In genomic region chr10:67884842-67885680, GRCh38 we compare ENCODE assay signal across 8 cellular contexts. TPM values are rescaled to one million over a fixed set of nuclear protein-coding genes. Genes with fewer than 3 reads are reported as not detected.
DNase-seq lines count a peak whose midpoint lies in the region; ATAC-seq, FAIRE-seq and TF ChIP-seq lines count a peak whose summit lies in the region.

No MANE protein-coding gene starts in this region.

- H3K9me3 Mint-ChIP-seq in T-helper 2 cell treated with Interferon-gamma antibody and Interleukin-4, amounts not matched to agents 5 μg/mL and 100 μg/mL, for 36 hours: no peaks in the 10 kb centered on the region

- peaks cover 29% of the 10 kb centered on the region for H3K4me1 Mint-ChIP-seq in T-helper 2 cell treated with Interferon-gamma antibody and Interleukin-4, amounts not matched to agents 5 μg/mL and 100 μg/mL, for 36 hours (ENCODE audit: low read depth)

- peak; percentile 66 for DNase-seq in GM12891 (ENCODE audit: insufficient read length, low spot score)
- peak; percentile 64 for DNase-seq in NCI-H1105 (lab: John Stamatoyannopoulos, UW)
- DNase-seq in T-helper 2 cell treated with Interferon-gamma antibody and Interleukin-4, amounts not matched to agents 5 μg/mL and 100 μg/mL, for 36 hours (ENCODE audit: low spot score): peak; percentile 82
- peak; percentile 76 for DNase-seq in right atrium auricular region (ENCODE audit: low spot score)
- peak; percentile 83 to 91 for DNase-seq in psoas muscle
- peak; percentile 85 for DNase-seq in ureter (ENCODE audit: low spot score)

- peak; percentile 42; the same call in 1 of the 2 replicates for TF ChIP-seq POLR2A in GM12891 (IDR thresholded peaks at IDR 0.05; ENCODE audit: low read depth, low read length)

- ATAC-seq in HG02759 (IDR thresholded peaks at IDR 0.05; ENCODE audit: unreplicated experiment) (peak; percentile 63), psoas muscle (peak; percentile 64 to 75 (median 73))

- peak overlapping the region; percentile 76 for H3K27ac ChIP-seq in angular gyrus (ENCODE audit: low read depth, low read length)
- peak overlapping the region; percentile 89 to 94 for H3K27ac ChIP-seq in right atrium auricular region
- peak overlapping the region; percentile 95 for H3K27ac ChIP-seq in psoas muscle

- H3K9me3 ChIP-seq in right atrium auricular region (no peaks in the 10 kb centered on the region), psoas muscle (no peaks in the 10 kb centered on the region)

- peaks cover 3% of the 10 kb centered on the region for H3K27me3 Mint-ChIP-seq in T-helper 2 cell treated with Interferon-gamma antibody and Interleukin-4, amounts not matched to agents 5 μg/mL and 100 μg/mL, for 36 hours (ENCODE audit: low read depth)

- H3K4me3 ChIP-seq in right atrium auricular region (peak overlapping the region; percentile 77 to 82), psoas muscle (peak overlapping the region; percentile 88)

- no peak for TF ChIP-seq CTCF in right atrium auricular region (IDR thresholded peaks at IDR 0.05)
- TF ChIP-seq CTCF in psoas muscle (IDR thresholded peaks at IDR 0.05): no peak

- H3K36me3 Mint-ChIP-seq in T-helper 2 cell treated with Interferon-gamma antibody and Interleukin-4, amounts not matched to agents 5 μg/mL and 100 μg/mL, for 36 hours (ENCODE audit: low read depth): peaks cover 33% of the 10 kb centered on the region

- peak overlapping the region; percentile 95 for H3K27ac Mint-ChIP-seq in T-helper 2 cell treated with Interferon-gamma antibody and Interleukin-4, amounts not matched to agents 5 μg/mL and 100 μg/mL, for 36 hours

- H3K36me3 ChIP-seq in right atrium auricular region: peaks cover 26% of the 10 kb centered on the region
- peaks cover 4 to 35% of the 10 kb centered on the region in 2 donors for H3K36me3 ChIP-seq in psoas muscle (ENCODE audit: insufficient read depth in 1 of 2, low read depth in 1 of 2)

- WGBS in psoas muscle, 3 donors: 0 to 1% (median 0%) methylated on average over 55 to 73 of the region's 73 CpGs

- H3K4me3 Mint-ChIP-seq in T-helper 2 cell treated with Interferon-gamma antibody and Interleukin-4, amounts not matched to agents 5 μg/mL and 100 μg/mL, for 36 hours: peak overlapping the region; percentile 94

- intact Hi-C loops in psoas muscle (cut with DNase I): loop anchor here in 1 of 2 donors (5.0 kb wide), 1 partner anchor 187 kb away; no protein-coding TSS in a partner anchor

- no peaks in the 10 kb centered on the region for H3K27me3 ChIP-seq in right atrium auricular region
- no peaks in the 10 kb centered on the region for H3K27me3 ChIP-seq in psoas muscle (ENCODE audit: insufficient read depth in 3 of 3, low read length in 2 of 3)

- peak; percentile 26 for FAIRE-seq in GM12891 (lab: Jason Lieb, UNC)

- H3K4me1 ChIP-seq in right atrium auricular region: peaks cover 0 to 19% of the 10 kb centered on the region in 2 donors
- peaks cover 19% of the 10 kb centered on the region for H3K4me1 ChIP-seq in psoas muscle

TF ChIP-seq in GM12891, 5 proteins besides CTCF, POLR2A, EP300 and RAD21:
- TF ChIP-seq PAX5 (IDR thresholded peaks at IDR 0.05; ENCODE audit: insufficient read depth, low read length, severe bottlenecking) (no peak), POLR2AphosphoS5 (IDR thresholded peaks at IDR 0.05; ENCODE audit: low read depth, low read length) (no peak), POU2F2 (IDR thresholded peaks at IDR 0.05; ENCODE audit: low read depth, low read length) (no peak), SPI1 (IDR thresholded peaks at IDR 0.05; ENCODE audit: low read depth, low read length) (no peak), TAF1 (IDR thresholded peaks at IDR 0.05; ENCODE audit: low read depth, low read length) (no peak)
TF ChIP-seq in GM12891: peak in this region for 0.

RNA-seq across cellular contexts. Expression of gene SIRT1, which starts 0.6 kb away (rescaled TPM):
- 5.1 TPM for polyA plus RNA-seq in GM12891 (2012; ENCODE audit: low read depth, missing spikeins)
- total RNA-seq in right atrium auricular region (10 to 100 TPM; 10.4 to 12.1 TPM), psoas muscle (10 to 100 TPM; 14.7 to 24.3 (median 18.6) TPM), ureter (23.5 TPM)
- 10 to 100 TPM in 2 of 3 donors, 1 to 10 TPM in 1; 7.8 to 21.4 (median 16.1) TPM for polyA plus RNA-seq in psoas muscle

RNA-seq across cellular contexts. Expression of gene DNAJC12, which starts 47.1 kb away (rescaled TPM):
- 1.5 TPM for polyA plus RNA-seq in GM12891 (2012; ENCODE audit: low read depth, missing spikeins)
- 1 to 10 TPM; 2.6 to 6.0 TPM for total RNA-seq in right atrium auricular region
- 1 to 10 TPM; 5.8 to 9.2 (median 7.7) TPM for total RNA-seq in psoas muscle
- 10 to 100 TPM in 2 of 3 donors, 1 to 10 TPM in 1; 2.1 to 20.4 (median 13.8) TPM for polyA plus RNA-seq in psoas muscle
- 1.8 TPM for total RNA-seq in ureter

Comparison
In these comparisons a context has a peak if more than half of its experiments do, and no peak if none do; other contexts are left out.
1. Peak in every context shown above with its lines: DNase-seq, ATAC-seq, H3K4me3 ChIP-seq and H3K27ac ChIP-seq.